35 cellular contexts compared by ENCODE assay signal in genomic region chr5:44641820-44642219, GRCh38.
"Had no signal": no experiment of that assay in that cellular context is flagged by ENCODE, and none has a peak within 500 bp of the region (broad histone marks: within the 10 kb centered on the region; RNA-seq: fewer than 3 reads in every experiment).

No MANE protein-coding gene starts in this region.

- H3K27me3 Mint-ChIP-seq: activated CD4-positive, alpha-beta memory T cell treated with anti-CD3 and anti-CD28 coated beads for 36 hours; activated CD4-positive, alpha-beta T cell treated with anti-CD3 and anti-CD28 coated beads for 36 hours; activated CD4-positive, alpha-beta T cell treated with anti-CD3 and anti-CD28 coated beads, Interleukin-2, amount 10 ng/mL, durations not matched to agents 24 days and 14 days; activated CD8-positive, alpha-beta memory T cell treated with anti-CD3 and anti-CD28 coated beads, Interleukin-2, amount 10 ng/mL, durations not matched to agents 7 days and 5 days; activated naive CD4-positive, alpha-beta T cell treated with anti-CD3 and anti-CD28 coated beads, Interleukin-2, amount 10 ng/mL, durations not matched to agents 7 days and 5 days; activated naive CD8-positive, alpha-beta T cell treated with anti-CD3 and anti-CD28 coated beads, Interleukin-2, amount 10 ng/mL, durations not matched to agents 7 days and 5 days; brain; T-cell; T-helper 17 cell had no signal

- ATAC-seq: activated CD4-positive, alpha-beta T cell treated with anti-CD3 and anti-CD28 coated beads for 36 hours; activated CD8-positive, alpha-beta memory T cell treated with anti-CD3 and anti-CD28 coated beads, Interleukin-2, amount 10 ng/mL, durations not matched to agents 7 days and 5 days; activated CD8-positive, alpha-beta T cell treated with anti-CD3 and anti-CD28 coated beads, Interleukin-2, amount 10 ng/mL, durations not matched to agents 7 days and 5 days; activated naive CD4-positive, alpha-beta T cell treated with anti-CD3 and anti-CD28 coated beads, Interleukin-2, amount 50 U/mL, for 72 hours; T-cell; T-helper 17 cell had no signal

- H3K27ac Mint-ChIP-seq: activated CD4-positive, alpha-beta memory T cell treated with anti-CD3 and anti-CD28 coated beads for 36 hours; activated CD4-positive, alpha-beta T cell treated with anti-CD3 and anti-CD28 coated beads for 36 hours; activated CD4-positive, alpha-beta T cell treated with anti-CD3 and anti-CD28 coated beads, Interleukin-2, amount 10 ng/mL, durations not matched to agents 24 days and 14 days; activated CD8-positive, alpha-beta memory T cell treated with anti-CD3 and anti-CD28 coated beads, Interleukin-2, amount 10 ng/mL, durations not matched to agents 7 days and 5 days; activated CD8-positive, alpha-beta T cell treated with anti-CD3 and anti-CD28 coated beads, Interleukin-2, amount 10 ng/mL, durations not matched to agents 7 days and 5 days; activated naive CD4-positive, alpha-beta T cell treated with anti-CD3 and anti-CD28 coated beads, Interleukin-2, amount 10 ng/mL, durations not matched to agents 7 days and 5 days; activated naive CD4-positive, alpha-beta T cell treated with anti-CD3 and anti-CD28 coated beads, Interleukin-2, amount 50 U/mL, for 72 hours; activated naive CD8-positive, alpha-beta T cell treated with anti-CD3 and anti-CD28 coated beads, Interleukin-2, amount 10 ng/mL, durations not matched to agents 7 days and 5 days; activated T-helper 1 cell treated with anti-CD3 and anti-CD28 coated beads, Interleukin-12 subunit alpha, Interleukin-12 subunit beta, Interleukin-2, Interleukin-4 antibody, amounts not matched to agents 30 ng/mL and 10 ng/mL and 1 ng/mL, durations not matched to agents 14 hours and 24 hours and 36 hours; activated T-helper 2 cell treated with anti-CD3 and anti-CD28 coated beads, Interferon-gamma antibody, Interleukin-2, Interleukin-4, amounts not matched to agents 10 μg/mL and 5 μg/mL and 100 μg/mL, durations not matched to agents 14 hours and 24 hours and 36 hours; brain; T-cell; T-helper 17 cell; T-helper 2 cell treated with Interferon-gamma antibody and Interleukin-4, amounts not matched to agents 5 μg/mL and 100 μg/mL, for 36 hours had no signal

- H3K4me3 Mint-ChIP-seq: activated CD4-positive, alpha-beta memory T cell treated with anti-CD3 and anti-CD28 coated beads for 36 hours; activated CD4-positive, alpha-beta T cell treated with anti-CD3 and anti-CD28 coated beads for 36 hours; activated CD4-positive, alpha-beta T cell treated with anti-CD3 and anti-CD28 coated beads, Interleukin-2, amount 10 ng/mL, durations not matched to agents 24 days and 14 days; activated CD8-positive, alpha-beta memory T cell treated with anti-CD3 and anti-CD28 coated beads, Interleukin-2, amount 10 ng/mL, durations not matched to agents 7 days and 5 days; activated CD8-positive, alpha-beta T cell treated with anti-CD3 and anti-CD28 coated beads, Interleukin-2, amount 10 ng/mL, durations not matched to agents 7 days and 5 days; activated naive CD4-positive, alpha-beta T cell treated with anti-CD3 and anti-CD28 coated beads, Interleukin-2, amount 10 ng/mL, durations not matched to agents 7 days and 5 days; activated naive CD8-positive, alpha-beta T cell treated with anti-CD3 and anti-CD28 coated beads, Interleukin-2, amount 10 ng/mL, durations not matched to agents 7 days and 5 days; activated T-helper 1 cell treated with anti-CD3 and anti-CD28 coated beads, Interleukin-12 subunit alpha, Interleukin-12 subunit beta, Interleukin-2, Interleukin-4 antibody, amounts not matched to agents 30 ng/mL and 10 ng/mL and 1 ng/mL, durations not matched to agents 14 hours and 24 hours and 36 hours; brain; T-cell; T-helper 17 cell; T-helper 2 cell treated with Interferon-gamma antibody and Interleukin-4, amounts not matched to agents 5 μg/mL and 100 μg/mL, for 36 hours had no signal

- H3K27ac ChIP-seq: ascending aorta, breast epithelium, cardiac muscle cell, colonic mucosa, epithelial cell of prostate had no signal

- H3K9me3 ChIP-seq: ascending aorta, breast epithelium, colonic mucosa had no signal

- H3K4me3 ChIP-seq: ascending aorta, breast epithelium, cardiac muscle cell, colonic mucosa had no signal

- H3K4me1 Mint-ChIP-seq: activated CD4-positive, alpha-beta T cell treated with anti-CD3 and anti-CD28 coated beads for 36 hours; activated CD4-positive, alpha-beta T cell treated with anti-CD3 and anti-CD28 coated beads, Interleukin-2, amount 10 ng/mL, durations not matched to agents 24 days and 14 days; activated CD8-positive, alpha-beta memory T cell treated with anti-CD3 and anti-CD28 coated beads, Interleukin-2, amount 10 ng/mL, durations not matched to agents 7 days and 5 days; activated naive CD4-positive, alpha-beta T cell treated with anti-CD3 and anti-CD28 coated beads, Interleukin-2, amount 10 ng/mL, durations not matched to agents 7 days and 5 days; activated naive CD8-positive, alpha-beta T cell treated with anti-CD3 and anti-CD28 coated beads, Interleukin-2, amount 10 ng/mL, durations not matched to agents 7 days and 5 days; T-cell; T-helper 17 cell had no signal

- H3K27me3 ChIP-seq: ascending aorta, breast epithelium, cardiac muscle cell, colonic mucosa had no signal

- FAIRE-seq: endometrium, endothelial cell of umbilical vein, frontal cortex had no signal

- H3K4me1 ChIP-seq: ascending aorta, breast epithelium, colonic mucosa had no signal

- DNase-seq: activated CD4-positive, alpha-beta memory T cell treated with anti-CD3 and anti-CD28 coated beads for 36 hours; activated CD4-positive, alpha-beta T cell treated with anti-CD3 and anti-CD28 coated beads for 36 hours; activated CD4-positive, alpha-beta T cell treated with anti-CD3 and anti-CD28 coated beads, Interleukin-2, amount 10 ng/mL, durations not matched to agents 24 days and 14 days; activated CD4-positive, CD25-positive, alpha-beta regulatory T cell; activated CD4-positive, CD25-positive, alpha-beta regulatory T cell treated with anti-CD3 and anti-CD28 coated beads, Interleukin-2, amount 50 U/mL, for 72 hours; activated CD8-positive, alpha-beta memory T cell treated with anti-CD3 and anti-CD28 coated beads, Interleukin-2, amount 10 ng/mL, durations not matched to agents 7 days and 5 days; activated CD8-positive, alpha-beta memory T cell treated with anti-CD3 and anti-CD28 coated beads, Interleukin-2, amount 50 U/mL, for 4 hours; activated CD8-positive, alpha-beta T cell treated with anti-CD3 and anti-CD28 coated beads, Interleukin-2, amount 10 ng/mL, durations not matched to agents 7 days and 5 days; activated gamma-delta T cell; activated naive CD4-positive, alpha-beta T cell; activated naive CD4-positive, alpha-beta T cell treated with anti-CD3 and anti-CD28 coated beads, Interleukin-2, amount 10 ng/mL, durations not matched to agents 7 days and 5 days; activated naive CD8-positive, alpha-beta T cell treated with anti-CD3 and anti-CD28 coated beads, Interleukin-2, amount 10 ng/mL, durations not matched to agents 7 days and 5 days; activated T-cell treated with anti-CD3 and anti-CD28 coated beads, Interleukin-2, amount 50 U/mL, for 1 hour; activated T-cell treated with anti-CD3 and anti-CD28 coated beads, Interleukin-2, amount 50 U/mL, for 48 hours; central memory CD4-positive, alpha-beta T cell; cerebellar nuclear complex; colonic mucosa; effector CD8-positive, alpha-beta T cell; foreskin fibroblast; SW 1271; T-cell; T-helper 17 cell; T1000 had no signal

- H3K9me3 Mint-ChIP-seq: activated CD4-positive, alpha-beta memory T cell treated with anti-CD3 and anti-CD28 coated beads for 36 hours; activated naive CD8-positive, alpha-beta T cell treated with anti-CD3 and anti-CD28 coated beads, Interleukin-2, amount 10 ng/mL, durations not matched to agents 7 days and 5 days; activated T-helper 1 cell treated with anti-CD3 and anti-CD28 coated beads, Interleukin-12 subunit alpha, Interleukin-12 subunit beta, Interleukin-2, Interleukin-4 antibody, amounts not matched to agents 30 ng/mL and 10 ng/mL and 1 ng/mL, durations not matched to agents 14 hours and 24 hours and 36 hours; brain had no signal

- H3K36me3 Mint-ChIP-seq: activated CD4-positive, alpha-beta memory T cell treated with anti-CD3 and anti-CD28 coated beads for 36 hours; activated CD8-positive, alpha-beta memory T cell treated with anti-CD3 and anti-CD28 coated beads, Interleukin-2, amount 10 ng/mL, durations not matched to agents 7 days and 5 days; activated naive CD4-positive, alpha-beta T cell treated with anti-CD3 and anti-CD28 coated beads, Interleukin-2, amount 10 ng/mL, durations not matched to agents 7 days and 5 days; activated naive CD4-positive, alpha-beta T cell treated with anti-CD3 and anti-CD28 coated beads, Interleukin-2, amount 50 U/mL, for 72 hours; activated naive CD8-positive, alpha-beta T cell treated with anti-CD3 and anti-CD28 coated beads, Interleukin-2, amount 10 ng/mL, durations not matched to agents 7 days and 5 days; brain; T-cell had no signal

- H3K36me3 ChIP-seq: ascending aorta, breast epithelium, cardiac muscle cell, colonic mucosa had no signal
